In the genomic region with DNA sequence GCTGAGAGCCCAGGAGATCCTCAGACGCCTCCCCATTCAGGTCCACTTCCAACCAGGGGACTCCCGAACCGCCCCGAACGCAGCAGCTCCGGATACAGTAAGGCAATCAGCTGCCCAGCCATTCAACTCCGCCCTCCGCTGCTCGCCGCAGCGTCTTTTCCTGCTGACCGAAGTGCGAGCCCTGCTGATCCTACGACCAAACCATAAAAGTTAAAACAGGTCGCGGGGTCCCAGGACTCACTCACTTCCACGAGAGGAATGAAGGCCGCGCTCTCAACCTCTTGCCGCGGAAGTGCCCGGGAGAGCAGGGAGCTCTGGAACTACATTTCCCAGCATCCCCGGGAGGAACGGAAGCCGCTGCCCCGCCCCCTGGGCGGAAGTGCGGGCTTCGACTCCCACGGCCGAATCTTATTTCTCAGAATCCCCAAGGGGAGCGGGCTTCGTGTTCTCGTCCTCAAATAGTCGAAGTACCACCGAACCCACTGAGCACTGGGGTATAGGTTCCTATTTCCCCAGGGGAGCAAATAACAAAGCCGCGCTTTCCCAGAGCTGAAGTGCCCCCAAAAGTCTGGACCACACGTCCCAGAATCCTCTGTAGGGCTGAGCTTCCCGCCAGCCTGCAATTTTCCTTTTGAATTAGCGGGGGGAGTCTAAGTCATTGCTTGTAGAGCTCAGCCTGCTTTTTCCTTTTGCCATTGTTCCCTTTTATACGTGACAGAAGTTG, we compare ENCODE assay signal across 8 cellular contexts. TPM values are rescaled to one million over a fixed set of nuclear protein-coding genes. Genes with fewer than 3 reads are reported as not detected.
DNase-seq lines count a peak whose midpoint lies in the region; ATAC-seq and TF ChIP-seq lines count a peak whose summit lies in the region.

A gene (minus strand): TSS at position 298 of the 724 bp plus-strand sequence. CDS start 13,097 bp downstream, outside the sequence.

- H3F3A ChIP-seq in PC-9 (ENCODE audit: insufficient read depth, low read depth), result peaks cover 8% of the 10 kb centered on the region; the same call in 1 of the 2 replicates

- H3K27me3 ChIP-seq in PC-9 (ENCODE audit: insufficient read depth, low read depth), result peaks cover under 1% of the 10 kb centered on the region; the same call in 1 of the 2 replicates

- CTCF ChIA-PET in PC-9 (lab: Charles Lee), result no interaction called here

- H2AFZ ChIP-seq in PC-9, result peak within 1 kb of the TSS; percentile 99

- intact Hi-C loops in PC-9 (cut with micrococcal nuclease; ENCODE audit: unreplicated experiment), result loop anchor here (5.0 kb wide), 1 partner anchor 117 kb away; a partner anchor contains a TSS

- H3K4me2 ChIP-seq in PC-9, result peak within 1 kb of the TSS; percentile 85

- TF ChIP-seq RAD21 in Ishikawa (IDR thresholded peaks at IDR 0.05; ENCODE audit: low read depth), result no peak

- H3K9me2 ChIP-seq in PC-9 (ENCODE audit: insufficient read depth), result no peaks in the 10 kb centered on the region

- ATAC-seq in GM21529 (IDR thresholded peaks at IDR 0.05; ENCODE audit: unreplicated experiment), result peak; percentile 91

- H4K20me1 ChIP-seq in PC-9 (ENCODE audit: insufficient read depth), result no peaks in the 10 kb centered on the region

- no peak within 1 kb of the TSS for H3K27ac ChIP-seq in PC-9
- peak within 1 kb of the TSS; percentile 58 for H3K27ac ChIP-seq in epithelial cell of prostate

- peaks cover 11% of the 10 kb centered on the region for H3K4me1 ChIP-seq in PC-9 (replicated peaks; ENCODE audit: insufficient read depth)

- BruUV-seq in PC-9 (replicated peaks; lab: Mats Ljungman, UMichigan), result no TSS peak

- H3K9me3 ChIP-seq in PC-9 (ENCODE audit: insufficient read depth, low read depth), result peaks cover 4% of the 10 kb centered on the region

- TF ChIP-seq EP300 in Ishikawa (IDR thresholded peaks at IDR 0.05; ENCODE audit: borderline replicate concordance), result no peak

- no peak for TF ChIP-seq CTCF in PC-9 (conservative IDR thresholded peaks at IDR 0.05)

- H3K79me2 ChIP-seq in PC-9 (ENCODE audit: low read depth), result 0 out of 2 replicates have a peak, but pooled peaks cover 3% of the 10 kb centered on the region

- H3K4me3 ChIP-seq in PC-9, result peak within 1 kb of the TSS; percentile 88

- DNase-seq in DMS 273 (lab: John Stamatoyannopoulos, UW; ENCODE audit: unreplicated experiment) (peak; percentile 97), PC-9 (peak; percentile 74 to 81), epithelial cell of prostate (ENCODE audit: low read depth, low spot score) (no peak), mucosa of gallbladder (ENCODE audit: low spot score) (peak; percentile 92)
- DNase-seq in activated T-cell treated with anti-CD3 and anti-CD28 coated beads, Interleukin-2, amount 50 U/mL, for 1 hour, result peak; percentile 84
- peak; percentile 76 to 77 for DNase-seq in stimulated activated CD8-positive, alpha-beta memory T cell treated with anti-CD3 and anti-CD28 coated beads, Interleukin-4, amount 100 ng/mL, for 4 hours (ENCODE audit: low read depth in 2 of 2, low spot score in 1 of 2)

- H3K36me3 ChIP-seq in PC-9 (ENCODE audit: low read depth), result peaks cover 26% of the 10 kb centered on the region

- POLR2A ChIA-PET in PC-9 (lab: Charles Lee; ENCODE audit: unreplicated experiment), result interaction anchor here (0.6 to 0.7 kb wide), 6 partner anchors 18 to 1848 kb away, joined by 3 to 10 read pairs (median 5); a partner anchor contains a TSS

TF ChIP-seq in Ishikawa, 13 proteins besides CTCF, POLR2A, EP300 and RAD21:
- TF ChIP-seq CEBPB (IDR thresholded peaks at IDR 0.05) (no peak), FOXM1 (IDR thresholded peaks at IDR 0.05; ENCODE audit: borderline replicate concordance, low read depth) (no peak; the same call in 1 of the 2 replicates), CREB1 (IDR thresholded peaks at IDR 0.05; ENCODE audit: low read depth) (no peak), EGR1 (IDR thresholded peaks at IDR 0.05) (0 out of 2 replicates have a peak, but pooled peaks have one; percentile 25), ZBTB7A (IDR thresholded peaks at IDR 0.05; ENCODE audit: low read depth) (0 out of 2 replicates have a peak, but pooled peaks have one; percentile 24), TEAD4 (IDR thresholded peaks at IDR 0.05) (no peak), NFIC (IDR thresholded peaks at IDR 0.05) (no peak), YY1 (IDR thresholded peaks at IDR 0.05; ENCODE audit: low read depth) (no peak), TAF1 (IDR thresholded peaks at IDR 0.05; ENCODE audit: low read depth) (peak; percentile 52), TCF12 (IDR thresholded peaks at IDR 0.05; ENCODE audit: low read depth) (no peak)
- TF ChIP-seq, protein P1, sequence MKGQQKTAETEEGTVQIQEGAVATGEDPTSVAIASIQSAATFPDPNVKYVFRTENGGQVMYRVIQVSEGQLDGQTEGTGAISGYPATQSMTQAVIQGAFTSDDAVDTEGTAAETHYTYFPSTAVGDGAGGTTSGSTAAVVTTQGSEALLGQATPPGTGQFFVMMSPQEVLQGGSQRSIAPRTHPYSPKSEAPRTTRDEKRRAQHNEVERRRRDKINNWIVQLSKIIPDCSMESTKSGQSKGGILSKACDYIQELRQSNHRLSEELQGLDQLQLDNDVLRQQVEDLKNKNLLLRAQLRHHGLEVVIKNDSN (IDR thresholded peaks at IDR 0.05), result no peak
- TF ChIP-seq, protein P2, sequence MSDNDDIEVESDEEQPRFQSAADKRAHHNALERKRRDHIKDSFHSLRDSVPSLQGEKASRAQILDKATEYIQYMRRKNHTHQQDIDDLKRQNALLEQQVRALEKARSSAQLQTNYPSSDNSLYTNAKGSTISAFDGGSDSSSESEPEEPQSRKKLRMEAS (IDR thresholded peaks at IDR 0.05), result peak; percentile 54; the same call in 1 of the 2 replicates
- TF ChIP-seq, protein P3, sequence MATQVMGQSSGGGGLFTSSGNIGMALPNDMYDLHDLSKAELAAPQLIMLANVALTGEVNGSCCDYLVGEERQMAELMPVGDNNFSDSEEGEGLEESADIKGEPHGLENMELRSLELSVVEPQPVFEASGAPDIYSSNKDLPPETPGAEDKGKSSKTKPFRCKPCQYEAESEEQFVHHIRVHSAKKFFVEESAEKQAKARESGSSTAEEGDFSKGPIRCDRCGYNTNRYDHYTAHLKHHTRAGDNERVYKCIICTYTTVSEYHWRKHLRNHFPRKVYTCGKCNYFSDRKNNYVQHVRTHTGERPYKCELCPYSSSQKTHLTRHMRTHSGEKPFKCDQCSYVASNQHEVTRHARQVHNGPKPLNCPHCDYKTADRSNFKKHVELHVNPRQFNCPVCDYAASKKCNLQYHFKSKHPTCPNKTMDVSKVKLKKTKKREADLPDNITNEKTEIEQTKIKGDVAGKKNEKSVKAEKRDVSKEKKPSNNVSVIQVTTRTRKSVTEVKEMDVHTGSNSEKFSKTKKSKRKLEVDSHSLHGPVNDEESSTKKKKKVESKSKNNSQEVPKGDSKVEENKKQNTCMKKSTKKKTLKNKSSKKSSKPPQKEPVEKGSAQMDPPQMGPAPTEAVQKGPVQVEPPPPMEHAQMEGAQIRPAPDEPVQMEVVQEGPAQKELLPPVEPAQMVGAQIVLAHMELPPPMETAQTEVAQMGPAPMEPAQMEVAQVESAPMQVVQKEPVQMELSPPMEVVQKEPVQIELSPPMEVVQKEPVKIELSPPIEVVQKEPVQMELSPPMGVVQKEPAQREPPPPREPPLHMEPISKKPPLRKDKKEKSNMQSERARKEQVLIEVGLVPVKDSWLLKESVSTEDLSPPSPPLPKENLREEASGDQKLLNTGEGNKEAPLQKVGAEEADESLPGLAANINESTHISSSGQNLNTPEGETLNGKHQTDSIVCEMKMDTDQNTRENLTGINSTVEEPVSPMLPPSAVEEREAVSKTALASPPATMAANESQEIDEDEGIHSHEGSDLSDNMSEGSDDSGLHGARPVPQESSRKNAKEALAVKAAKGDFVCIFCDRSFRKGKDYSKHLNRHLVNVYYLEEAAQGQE (IDR thresholded peaks at IDR 0.05; ENCODE audit: low read depth), result no peak

RNA-seq across cellular contexts. Expression of the gene that starts here (rescaled TPM):
- total RNA-seq in PC-9 (2021) (6.9 and 10.3 TPM in 2 replicates), mucosa of gallbladder (17.6 TPM)
